ENCODE assay signal across 8 cellular contexts in genomic region chr2:69305712-69306611, GRCh38.
A peak's percentile ranks its signal among the peaks of the same experiment; 100 is the strongest.
DNase-seq lines count a peak whose midpoint lies in the region; ATAC-seq and TF ChIP-seq lines count a peak whose summit lies in the region.

No MANE protein-coding gene starts in this region.

- no peaks in the 10 kb centered on the region for H3K9me3 ChIP-seq in CD8-positive, alpha-beta T cell (ENCODE audit: low read length)
- H3K9me3 ChIP-seq in OCI-LY3 (ENCODE audit: insufficient read depth, low read length) (no peaks in the 10 kb centered on the region), esophagus squamous epithelium (peaks cover 0 to 6% (median 0%) of the 10 kb centered on the region in 3 donors), osteoblast (ENCODE audit: low read depth, low read length) (peaks cover 2% of the 10 kb centered on the region)

- CTCF ChIA-PET in CD8-positive, alpha-beta T cell (lab: Charles Lee) = interaction anchor here (1.3 to 3.2 kb wide), 7 partner anchors 11 to 843 kb away, joined by 3 to 11 read pairs (median 5); no protein-coding TSS in a partner anchor

- H3K79me2 ChIP-seq in OCI-LY3 (ENCODE audit: low read length) = no peaks in the 10 kb centered on the region
- H3K79me2 ChIP-seq in osteoblast (ENCODE audit: insufficient read depth, low read length) = no peaks in the 10 kb centered on the region

- no peaks in the 10 kb centered on the region for H4K20me1 ChIP-seq in OCI-LY3 (ENCODE audit: insufficient read depth, low read length)
- H4K20me1 ChIP-seq in osteoblast (ENCODE audit: insufficient read depth, low read length) = no peaks in the 10 kb centered on the region

- peak overlapping the region; percentile 49 for H3K4me3 ChIP-seq in CD8-positive, alpha-beta T cell (ENCODE audit: low read depth, low read length)
- peak overlapping the region; percentile 83 for H3K4me3 ChIP-seq in OCI-LY3 (ENCODE audit: low read length)
- peak overlapping the region; percentile 34 to 84 (median 60) for H3K4me3 ChIP-seq in esophagus squamous epithelium
- peak overlapping the region; percentile 82 for H3K4me3 ChIP-seq in osteoblast (ENCODE audit: insufficient read depth, low read length)

- no peak for TF ChIP-seq CTCF in CD8-positive, alpha-beta T cell (IDR thresholded peaks at IDR 0.05)
- TF ChIP-seq CTCF in OCI-LY3 (IDR thresholded peaks at IDR 0.05; ENCODE audit: low read depth, low read length) (no peak), esophagus squamous epithelium (IDR thresholded peaks at IDR 0.05) (no peak), osteoblast (IDR thresholded peaks at IDR 0.05; ENCODE audit: extremely low read depth, low read depth, low read length) (no peak)

- no peak for ATAC-seq in CD8-positive, alpha-beta T cell
- no peak for ATAC-seq in HG02642 (IDR thresholded peaks at IDR 0.05; ENCODE audit: poor library complexity, unreplicated experiment)

- no peaks in the 10 kb centered on the region for H3K9me3 Mint-ChIP-seq in CD8-positive, alpha-beta T cell

- no peak for DNase-seq in CD8-positive, alpha-beta T cell
- DNase-seq in esophagus squamous epithelium (lab: John Stamatoyannopoulos, UW) (no peak), osteoblast (ENCODE audit: insufficient read length, low spot score, missing footprints) (peak; percentile 84), NCI-H1436 (lab: John Stamatoyannopoulos, UW) (no peak), SKM-1 treated with dmso at 0.1 percent for 144 hours (lab: John Stamatoyannopoulos, UW; ENCODE audit: unreplicated experiment) (no peak)
- DNase-seq in effector CD4-positive, alpha-beta T cell = no peak

- H3K27me3 ChIP-seq in CD8-positive, alpha-beta T cell (ENCODE audit: insufficient read depth, low read length) = peaks cover 4% of the 10 kb centered on the region
- H3K27me3 ChIP-seq in OCI-LY3 (ENCODE audit: low read depth, low read length) (peaks cover 16% of the 10 kb centered on the region), esophagus squamous epithelium (peaks cover 0 to 24% (median 0%) of the 10 kb centered on the region in 4 donors), osteoblast (ENCODE audit: insufficient read depth, low read length) (no peaks in the 10 kb centered on the region)

- peaks cover 21% of the 10 kb centered on the region for H3K4me1 Mint-ChIP-seq in CD8-positive, alpha-beta T cell (ENCODE audit: low read depth)

- intact Hi-C loops in CD8-positive, alpha-beta T cell (cut with DNase I, micrococcal nuclease) = loop anchor here (2.0 to 5.0 kb wide), 7 partner anchors 279 to 844 kb away; partner anchors contain the start of gene ANTXR1 (in 2 of the 2)
- intact Hi-C loops in esophagus squamous epithelium (cut with DNase I) = loop anchor here (5.0 to 10.0 kb wide), 3 partner anchors 121 to 294 kb away; partner anchors contain the start of gene ANTXR1

- peaks cover 26% of the 10 kb centered on the region for H3K27me3 Mint-ChIP-seq in CD8-positive, alpha-beta T cell (ENCODE audit: low read depth)

- H2AFZ ChIP-seq in OCI-LY3 (ENCODE audit: low read depth, low read length) = peak overlapping the region; percentile 72; the same call in 1 of the 2 replicates
- peak overlapping the region; percentile 70 for H2AFZ ChIP-seq in osteoblast (ENCODE audit: low read length)

- POLR2A ChIA-PET in CD8-positive, alpha-beta T cell (lab: Charles Lee) = no interaction called here

- H3K36me3 ChIP-seq in CD8-positive, alpha-beta T cell (ENCODE audit: insufficient read depth, low read length) = no peaks in the 10 kb centered on the region
- no peaks in the 10 kb centered on the region for H3K36me3 ChIP-seq in OCI-LY3 (replicated peaks; ENCODE audit: low read depth, low read length)
- H3K36me3 ChIP-seq in esophagus squamous epithelium = no peaks in the 10 kb centered on the region
- H3K36me3 ChIP-seq in osteoblast (ENCODE audit: insufficient read depth, low read length) = no peaks in the 10 kb centered on the region

- H3K27ac Mint-ChIP-seq in CD8-positive, alpha-beta T cell = no peak overlapping the region

- peaks cover 13% of the 10 kb centered on the region for H3K4me1 ChIP-seq in CD8-positive, alpha-beta T cell (ENCODE audit: insufficient read depth, low read length)
- H3K4me1 ChIP-seq in OCI-LY3 (ENCODE audit: low read length) (peaks cover 10% of the 10 kb centered on the region), esophagus squamous epithelium (peaks cover 34 to 54% (median 36%) of the 10 kb centered on the region in 3 donors), osteoblast (ENCODE audit: insufficient read depth, low read length) (peaks cover 32% of the 10 kb centered on the region)

- no peaks in the 10 kb centered on the region for H3K36me3 Mint-ChIP-seq in CD8-positive, alpha-beta T cell

- no peak for TF ChIP-seq POLR2A in esophagus squamous epithelium (IDR thresholded peaks at IDR 0.05)

- peak overlapping the region; percentile 92 for H3K4me2 ChIP-seq in OCI-LY3 (ENCODE audit: low read length)
- peak overlapping the region; percentile 94 for H3K4me2 ChIP-seq in osteoblast (ENCODE audit: insufficient read depth, low read length)

- no peak overlapping the region for H3K27ac ChIP-seq in CD8-positive, alpha-beta T cell (ENCODE audit: low read depth, low read length)
- no peak overlapping the region for H3K27ac ChIP-seq in OCI-LY3 (ENCODE audit: low read length)
- peak overlapping the region; percentile 67 to 88 (median 83) for H3K27ac ChIP-seq in esophagus squamous epithelium
- peak overlapping the region; percentile 89 for H3K27ac ChIP-seq in osteoblast (ENCODE audit: low read depth, low read length)

- no peak overlapping the region for H3K9ac ChIP-seq in OCI-LY3 (ENCODE audit: low read length)

- WGBS in esophagus squamous epithelium, 2 donors = 21 to 28% methylated on average over 7 to 10 of the region's 32 CpGs

- H3K4me3 Mint-ChIP-seq in CD8-positive, alpha-beta T cell = peak overlapping the region; percentile 79

Comparison
In these comparisons a context has a peak if more than half of its experiments do, and no peak if none do; other contexts are left out.
1. H3K27ac ChIP-seq: peak in esophagus squamous epithelium (4 of 4) and osteoblast (single experiment); none in CD8-positive, alpha-beta T cell (single experiment) and OCI-LY3 (single experiment).
2. Peak in every context shown above with its lines, with median percentiles within 50 percentile points of each other: H3K4me3 ChIP-seq.